Comparison of ENCODE assay signal across 21 cellular contexts in the genomic region with DNA sequence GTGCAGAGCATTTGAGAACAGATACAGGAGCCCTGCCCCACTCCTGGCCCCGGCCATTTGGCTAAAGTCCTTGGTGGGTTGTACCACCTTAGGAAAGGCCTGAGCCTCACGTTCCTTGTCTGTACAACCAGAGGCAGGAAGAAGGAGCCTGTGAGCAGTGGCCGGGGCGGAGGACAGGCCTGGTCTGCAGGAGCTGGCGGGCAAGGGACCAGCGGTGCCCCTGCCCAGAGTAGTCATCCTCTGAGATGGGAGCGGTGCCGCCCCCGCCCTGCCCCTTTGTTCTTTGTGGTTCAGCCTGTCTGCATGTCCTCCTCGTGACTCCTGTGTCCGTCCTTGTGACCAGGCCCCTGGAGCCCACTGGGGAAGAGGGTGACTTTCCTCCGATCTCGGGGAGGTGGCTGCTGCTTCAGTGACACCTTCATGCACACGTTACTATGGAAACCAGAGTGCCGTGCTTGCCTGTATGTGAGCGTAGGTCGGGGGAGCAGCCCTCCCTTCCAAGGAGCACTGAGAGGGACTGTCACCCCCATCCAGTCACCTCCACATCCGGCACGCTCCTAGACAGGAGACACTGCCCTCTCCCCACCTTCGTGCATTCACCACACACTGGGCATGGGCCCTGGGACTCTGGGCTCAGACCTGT. TPM values are rescaled to one million over a fixed set of nuclear protein-coding genes. Genes with fewer than 3 reads are reported as not detected.
DNase-seq lines count a peak whose midpoint lies in the region; ATAC-seq, FAIRE-seq and TF ChIP-seq lines count a peak whose summit lies in the region.
"Had no signal": no experiment of that assay in that cellular context is flagged by ENCODE, and none has a peak within 500 bp of the region (broad histone marks: within the 10 kb centered on the region; RNA-seq: fewer than 3 reads in every experiment).

No MANE protein-coding gene starts in this region.

- H3K56ac ChIP-seq in H1 (replicated peaks; ENCODE audit: insufficient read length, low read depth, low read length): no peak overlapping the region

- DNase-seq in A549 (ENCODE audit: low read depth in 1 of 2, low spot score in 1 of 2) (no peak), Panc1 (ENCODE audit: low read depth, low spot score) (no peak), H1 (ENCODE audit: low read depth in 1 of 2, low spot score in 2 of 2) (no peak), nucleus accumbens (lab: John Stamatoyannopoulos, UW) (peak in 35 of 56 donors; percentile 4 to 75 (median 38)), G401 (ENCODE audit: low spot score) (no peak), RCC 7860 (ENCODE audit: low spot score) (no peak)
- DNase-seq: BE2C; CD4-positive, alpha-beta memory T cell; DMS79 treated with DMSO at 0.1 percent for 48 hours; EL; GDM1; H9 had no signal

- no peaks in the 10 kb centered on the region for H3K79me2 ChIP-seq in H1 (ENCODE audit: control insufficient read depth in 1 of 2, insufficient read depth in 2 of 2, low read length in 2 of 2)

- 62% methylated on average over 20 of the region's 20 CpGs for WGBS in A549 (ENCODE audit: missing lambda C conversion rate)
- 90% methylated on average over 20 of the region's 20 CpGs; no CpG with 5 or more reads in 1 of the 2 experiments for WGBS in H1 (ENCODE audit: extremely low coverage in 1 of 2, insufficient coverage in 1 of 2, insufficient read length in 1 of 2, insufficient replicate concordance in 2 of 2, low coverage in 1 of 2, low lambda C conversion rate in 2 of 2, missing lambda C conversion rate in 1 of 2), 2 experiments

- no peaks in the 10 kb centered on the region for H3K9me3 ChIP-seq in A549
- H3K9me3 ChIP-seq in Panc1 (ENCODE audit: control insufficient read depth, insufficient read depth, low read depth, low read length): no peaks in the 10 kb centered on the region
- no peaks in the 10 kb centered on the region for H3K9me3 ChIP-seq in H1 (ENCODE audit: insufficient read depth in 2 of 2, low read depth in 1 of 2, low read length in 1 of 2)
- H3K9me3 ChIP-seq: BE2C had no signal

- TF ChIP-seq EP300 in A549 (IDR thresholded peaks at IDR 0.05) (no peak), H1 (IDR thresholded peaks at IDR 0.05; ENCODE audit: borderline replicate concordance in 1 of 2, low read depth in 2 of 2, low read length in 2 of 2) (no peak)

- H2BK120ac ChIP-seq in H1 (replicated peaks; ENCODE audit: low read depth, low read length): no peak overlapping the region

- H2BK20ac ChIP-seq in H1 (ENCODE audit: low read length): no peak overlapping the region

- intact Hi-C loops in Panc1 (cut with micrococcal nuclease; ENCODE audit: unreplicated experiment): no loop called here

- no TSS peak for BruUV-seq in Panc1 (replicated peaks; lab: Mats Ljungman, UMichigan)

- in situ Hi-C loops in Panc1 (cut with HindIII; ENCODE audit: low pct_unique_long_range_greater_than_20kb, low sequenced_read_pairs): no loop called here
- in situ Hi-C loops in G401 (cut with HindIII; ENCODE audit: low sequenced_read_pairs): no loop called here

- H3K4me2 ChIP-seq in A549 (no peak overlapping the region), H1 (ENCODE audit: insufficient read depth in 1 of 2, low read depth in 2 of 2, low read length in 2 of 2) (no peak overlapping the region)
- H3K4me2 ChIP-seq: GM23338 had no signal

- TF ChIP-seq RAD21 in A549 (conservative IDR thresholded peaks at IDR 0.05 in 1 of 2, IDR thresholded peaks at IDR 0.05 in 1 of 2) (no peak), H1 (IDR thresholded peaks at IDR 0.05 in 1 of 2, conservative IDR thresholded peaks at IDR 0.05 in 1 of 2; ENCODE audit: low read depth in 2 of 2, low read length in 2 of 2) (no peak)

- H2BK15ac ChIP-seq in H1 (ENCODE audit: low read length): 0 out of 2 replicates have a peak overlapping the region, but pooled peaks have one; percentile 8

- no peak overlapping the region for H4K91ac ChIP-seq in H1 (replicated peaks; ENCODE audit: insufficient read length, low read length)

- H2BK12ac ChIP-seq in H1 (ENCODE audit: low read depth, low read length): no peak overlapping the region

- peak overlapping the region; percentile 52; the same call in 1 of the 2 replicates for H2BK5ac ChIP-seq in H1 (ENCODE audit: low read depth, low read length)

- no peak overlapping the region for H3K27ac ChIP-seq in A549
- H3K27ac ChIP-seq in Panc1 (ENCODE audit: low read length): no peak overlapping the region
- H3K27ac ChIP-seq in H1 (ENCODE audit: low read depth, low read length): no peak overlapping the region
- H3K27ac ChIP-seq: C4-2B had no signal

- no peak overlapping the region for H2AK5ac ChIP-seq in H1 (ENCODE audit: low read depth, low read length)

- peaks cover 1 to 5% of the 10 kb centered on the region in 2 experiments for H4K20me1 ChIP-seq in H1 (replicated peaks in 1 of 2; ENCODE audit: control insufficient read depth in 1 of 2, insufficient read depth in 2 of 2, low read length in 2 of 2)

- no peaks in the 10 kb centered on the region for H3K23me2 ChIP-seq in H1 (ENCODE audit: low read depth, low read length)

- CTCF ChIA-PET in A549 (lab: Yijun Ruan, JAX) (no interaction called here), Panc1 (lab: Charles Lee) (no interaction called here), H1 (lab: Charles Lee; ENCODE audit: partially characterized antibody) (interaction anchor here (1.0 to 2.2 kb wide), 4 partner anchors 10 to 40 kb away, joined by 3 to 8 read pairs (median 4); no protein-coding TSS in a partner anchor)

- H3K14ac ChIP-seq in H1 (ENCODE audit: insufficient read length): no peak overlapping the region

- H3K4me3 ChIP-seq in A549 (no peak overlapping the region), Panc1 (ENCODE audit: low read depth in 2 of 2, low read length in 2 of 2) (no peak overlapping the region), H1 (ENCODE audit: extremely low read depth in 1 of 4, insufficient read depth in 2 of 4, low read depth in 3 of 4, low read length in 4 of 4) (no peak overlapping the region)
- H3K4me3 ChIP-seq: GM23338 had no signal

- H3K79me1 ChIP-seq in H1 (ENCODE audit: low read depth, low read length): no peaks in the 10 kb centered on the region

- H3K9ac ChIP-seq in H1 (replicated peaks in 1 of 4; ENCODE audit: extremely low read depth in 1 of 4, low read depth in 3 of 4, low read length in 3 of 4): no peak overlapping the region

- no peak for TF ChIP-seq POLR2A in A549 (IDR thresholded peaks at IDR 0.05; ENCODE audit: low read length)
- TF ChIP-seq POLR2A in H1 (IDR thresholded peaks at IDR 0.05; ENCODE audit: control extremely low read depth in 1 of 2, low read depth in 2 of 2, low read length in 2 of 2): no peak

- no peaks in the 10 kb centered on the region for H3K36me3 ChIP-seq in Panc1 (ENCODE audit: control insufficient read depth, insufficient read depth, low read length)
- H3K36me3 ChIP-seq in H1 (ENCODE audit: control insufficient read depth in 2 of 4, insufficient read depth in 4 of 4, low read length in 3 of 4): no peaks in the 10 kb centered on the region
- H3K36me3 ChIP-seq: BE2C had no signal

- TF ChIP-seq CTCF in A549 (IDR thresholded peaks at IDR 0.05) (no peak), Panc1 (IDR thresholded peaks at IDR 0.05) (no peak), H1 (IDR thresholded peaks at IDR 0.05; ENCODE audit: control extremely low read depth in 1 of 3, insufficient read depth in 1 of 3, low read depth in 1 of 3, low read length in 3 of 3) (no peak)

- ATAC-seq in A549 (peak; percentile 5; a peak in 2 of 6 replicates), Panc1 (0 out of 2 replicates have a peak, but pooled peaks have one; percentile 12), GM21619 (IDR thresholded peaks at IDR 0.05; ENCODE audit: unreplicated experiment) (no peak), HG03439 (IDR thresholded peaks at IDR 0.05; ENCODE audit: unreplicated experiment) (no peak)
- ATAC-seq: GM23338, HepG2 had no signal

- H3K27me3 ChIP-seq in Panc1 (ENCODE audit: control insufficient read depth, insufficient read depth, low read length) (no peaks in the 10 kb centered on the region; the same call in 1 of the 2 replicates), H1 (replicated peaks in 1 of 4; ENCODE audit: control insufficient read depth in 3 of 4, extremely low read depth in 1 of 4, insufficient read depth in 3 of 4, low read length in 3 of 4) (no peaks in the 10 kb centered on the region)
- H3K27me3 ChIP-seq: BE2C had no signal

- H3K4me1 ChIP-seq in A549 (no peaks in the 10 kb centered on the region), Panc1 (ENCODE audit: control insufficient read depth, insufficient read depth, low read length) (no peaks in the 10 kb centered on the region), H1 (replicated peaks in 1 of 4; ENCODE audit: control insufficient read depth in 3 of 4, insufficient read depth in 4 of 4, low read length in 3 of 4) (no peaks in the 10 kb centered on the region)

- H2AFZ ChIP-seq in H1 (ENCODE audit: low read length): no peak overlapping the region
- H2AFZ ChIP-seq: GM23338 had no signal

- no peak overlapping the region for H4K8ac ChIP-seq in H1 (ENCODE audit: extremely low read depth, insufficient read depth, low read length)

- no peak overlapping the region for H4K5ac ChIP-seq in H1 (ENCODE audit: insufficient read length, low read depth, low read length)

- POLR2A ChIA-PET in A549 (lab: Yijun Ruan, JAX): no interaction called here
- POLR2A ChIA-PET in Panc1 (lab: Charles Lee): no interaction called here
- POLR2A ChIA-PET in H1 (lab: Charles Lee; ENCODE audit: partially characterized antibody): interaction anchor here (1.5 kb wide), 1 partner anchor 10 kb away, joined by 5 read pairs; no protein-coding TSS in a partner anchor

- H3K18ac ChIP-seq in H1 (ENCODE audit: extremely low read depth, low read length): no peak overlapping the region

- no peak for FAIRE-seq in A549 (lab: Jason Lieb, UNC)
- FAIRE-seq in H1 (lab: Jason Lieb, UNC): no peak
- FAIRE-seq in RCC 7860 (lab: Jason Lieb, UNC): no peak
- FAIRE-seq: D721Med, GM12892, HepG2, HTR-8/SVneo had no signal

- H3K23ac ChIP-seq in H1 (ENCODE audit: insufficient read length): no peak overlapping the region

- no peak overlapping the region for H3K4ac ChIP-seq in H1 (replicated peaks; ENCODE audit: insufficient read length, low read depth, low read length)

RNA-seq across cellular contexts. Expression of gene UNC5A, which starts 42.9 kb away (rescaled TPM):
- polyA plus RNA-seq in A549 (2011; rRNA removed) (0.03 TPM in 2 replicates), A549 (2017; fragmentation: RNase III; extraction: RNeasy Plus Mini Kit Qiagen cat#74134 plus additional on column Dnase treatment) (0.07 to 0.17 TPM (median 0.14 TPM) in 3 replicates), H1 (2011; rRNA removed) (7.6 and 11.1 TPM in 2 replicates)
- polyA plus RNA-seq in A549 (2012; cell fraction: cytosol; rRNA removed): 0.01 and 0.05 TPM in 2 replicates
- 0.07 and 0.11 TPM in 2 replicates for polyA plus RNA-seq in A549 (2012; cell fraction: nucleus; rRNA removed)
- polyA minus RNA-seq in A549 (2011; rRNA and poly(A)+ RNA removed): 0.10 TPM in 1 of 2 replicates, not detected in the other
- total RNA-seq in Panc1 (2021; ENCODE audit: unreplicated experiment): 0.13 TPM
- 0.28 TPM for polyA plus RNA-seq in Panc1 (2012; ENCODE audit: insufficient read length)
- total RNA-seq in H1 (2021; fragmentation: NEBNext Ultra II Directional; extraction: Animal tissue kit (Norgen Biotek cat#: 25700)): 4.0 and 4.1 TPM in 2 replicates
- polyA plus RNA-seq in H1 (2011; cell fraction: cytosol; rRNA removed): 5.5 TPM
- polyA plus RNA-seq in H1 (2011; cell fraction: nucleus; rRNA removed): 11.1 TPM
- 4.2 to 10.8 TPM (median 8.7 TPM) in 4 replicates for polyA plus RNA-seq in H1 (2012, experiment 1 of 2)
- polyA plus RNA-seq in H1 (2012, experiment 2 of 2): 5.7 TPM
- 3.8 TPM for polyA plus RNA-seq in H1 (2013, experiment 1 of 2)
- 4.2 TPM for polyA plus RNA-seq in H1 (2013, experiment 2 of 2)
- 4.4 and 5.4 TPM in 2 replicates for polyA minus RNA-seq in H1 (2011; rRNA and poly(A)+ RNA removed)
- 5.1 TPM for polyA minus RNA-seq in H1 (2011; cell fraction: cytosol; rRNA and poly(A)+ RNA removed)
- polyA minus RNA-seq in H1 (2011; cell fraction: nucleus; rRNA and poly(A)+ RNA removed): 4.8 TPM
- not detected in 2 replicates for total RNA-seq in G401 (2014; rRNA removed; shearing (Covaris generic))
- total RNA-seq: CD4-positive, alpha-beta memory T cell; HepG2 had no signal
- polyA plus RNA-seq: CD4-positive, alpha-beta memory T cell; HepG2 had no signal

RNA-seq across cellular contexts. Expression of gene HK3, which starts 45.9 kb away (rescaled TPM):
- polyA plus RNA-seq in A549 (2011; rRNA removed) (0.04 TPM in 1 of 2 replicates, not detected in the other), A549 (2017; fragmentation: RNase III; extraction: RNeasy Plus Mini Kit Qiagen cat#74134 plus additional on column Dnase treatment) (0.12 to 0.17 TPM in 2 of 3 replicates, not detected in the other), H1 (2011; rRNA removed) (not detected in 2 replicates)
- polyA plus RNA-seq in A549 (2012; cell fraction: cytosol; rRNA removed): 0.03 and 0.12 TPM in 2 replicates
- polyA plus RNA-seq in A549 (2012; cell fraction: nucleus; rRNA removed): 0.32 and 1.5 TPM in 2 replicates
- not detected in 2 replicates for polyA minus RNA-seq in A549 (2011; rRNA and poly(A)+ RNA removed)
- not detected for total RNA-seq in Panc1 (2021; ENCODE audit: unreplicated experiment)
- not detected for polyA plus RNA-seq in Panc1 (2012; ENCODE audit: insufficient read length)
- not detected in 2 replicates for total RNA-seq in H1 (2021; fragmentation: NEBNext Ultra II Directional; extraction: Animal tissue kit (Norgen Biotek cat#: 25700))
- 0.04 TPM for polyA plus RNA-seq in H1 (2011; cell fraction: cytosol; rRNA removed)
- polyA plus RNA-seq in H1 (2011; cell fraction: nucleus; rRNA removed): 0.10 TPM
- polyA plus RNA-seq in H1 (2012, experiment 1 of 2): not detected in 4 replicates
- polyA plus RNA-seq in H1 (2012, experiment 2 of 2): not detected
- polyA plus RNA-seq in H1 (2013, experiment 1 of 2): not detected
- polyA plus RNA-seq in H1 (2013, experiment 2 of 2): not detected
- polyA minus RNA-seq in H1 (2011; rRNA and poly(A)+ RNA removed): 0.24 TPM in 1 of 2 replicates, not detected in the other
- not detected for polyA minus RNA-seq in H1 (2011; cell fraction: cytosol; rRNA and poly(A)+ RNA removed)
- polyA minus RNA-seq in H1 (2011; cell fraction: nucleus; rRNA and poly(A)+ RNA removed): not detected
- not detected in 2 replicates for total RNA-seq in G401 (2014; rRNA removed; shearing (Covaris generic))
- total RNA-seq: A172, GM23338, H9, HepG2 had no signal
- polyA plus RNA-seq: CD4-positive, alpha-beta memory T cell; GM23338; HepG2 had no signal

Comparison
In these comparisons a context has a peak if more than half of its experiments do, and no peak if none do; other contexts are left out.
1. ATAC-seq: peak in A549 (2 of 2) and Panc1 (single experiment); none in GM21619 (single experiment) and HG03439 (single experiment).
2. DNase-seq: peak in nucleus accumbens (35 of 56); none in A549 (0 of 2), Panc1 (single experiment), H1 (0 of 2), G401 (single experiment) and RCC 7860 (single experiment).